3 cellular contexts compared by ENCODE assay signal in the genomic region with DNA sequence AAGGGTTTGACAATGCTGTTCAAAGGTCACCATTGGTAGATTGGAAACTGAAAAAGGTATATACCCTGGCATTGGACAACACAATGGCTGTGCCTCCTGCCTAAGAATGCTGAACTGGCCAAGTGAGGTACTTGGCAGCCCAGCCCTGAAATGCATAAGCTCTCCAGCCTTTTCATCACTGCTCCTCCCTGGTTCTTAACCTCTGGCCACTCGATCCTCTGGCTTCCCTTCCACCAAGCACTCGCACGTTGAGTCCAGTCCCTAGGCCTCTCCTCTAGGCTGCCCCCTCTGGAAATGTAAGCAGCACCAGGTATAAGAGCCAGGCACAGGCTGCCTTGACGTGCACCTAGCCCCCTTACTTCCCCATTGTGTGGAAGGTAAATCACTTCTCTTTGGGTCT. TPM values are rescaled to one million over a fixed set of nuclear protein-coding genes. Genes with fewer than 3 reads are reported as not detected.
"Had no signal": no experiment of that assay in that cellular context is flagged by ENCODE, and none has a peak within 500 bp of the region (broad histone marks: within the 10 kb centered on the region; RNA-seq: fewer than 3 reads in every experiment).

No MANE protein-coding gene starts in this region.

RNA-seq across cellular contexts. Expression of a gene that starts 25.7 kb away (rescaled TPM):
- total RNA-seq: H4, H7, HT-29 had no signal

RNA-seq across cellular contexts. Expression of a gene that starts 48.1 kb away (rescaled TPM):
- total RNA-seq: H4, H7, HT-29 had no signal
